In the genomic region with DNA sequence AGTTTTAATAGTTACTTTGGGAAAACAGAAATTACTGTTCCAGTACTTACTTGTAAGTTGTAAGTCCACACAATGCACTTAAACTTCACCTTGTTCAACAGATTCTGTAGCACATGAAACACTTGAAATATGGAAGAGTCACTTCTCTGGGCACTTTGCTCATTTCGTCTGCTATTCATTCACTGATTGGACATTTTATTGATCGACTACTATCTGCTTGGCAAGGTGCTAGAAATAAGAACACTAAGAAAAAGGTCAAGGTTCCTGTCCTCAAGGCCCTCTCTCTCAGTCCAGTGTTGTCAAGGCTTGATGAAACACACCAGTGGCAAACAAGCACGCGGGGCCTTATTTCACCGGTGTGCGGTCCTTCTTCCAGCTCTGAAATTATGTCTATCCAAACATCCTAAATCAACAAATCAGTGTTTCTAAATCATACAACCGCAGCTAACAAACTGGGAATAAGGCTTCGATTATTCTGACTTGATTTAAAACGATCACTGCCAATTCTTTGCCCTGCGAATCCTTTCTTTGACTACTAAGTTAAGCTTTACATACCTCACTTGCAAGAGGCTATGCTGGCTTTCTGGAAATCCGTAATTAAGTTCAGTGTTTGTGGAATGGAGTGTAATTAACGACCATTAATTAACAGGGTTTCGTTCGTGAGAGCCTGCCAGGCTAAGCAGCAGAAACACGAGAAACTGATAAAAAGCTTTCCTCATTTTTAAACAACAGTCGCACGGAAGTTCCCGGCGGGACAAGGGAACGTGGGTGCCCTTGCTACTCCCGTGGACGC, we compare ENCODE assay signal across 8 cellular contexts. TPM values are rescaled to one million over a fixed set of nuclear protein-coding genes. Genes with fewer than 3 reads are reported as not detected.
DNase-seq lines count a peak whose midpoint lies in the region; ATAC-seq and TF ChIP-seq lines count a peak whose summit lies in the region.

No MANE protein-coding gene starts in this region.

- H2AFZ ChIP-seq in smooth muscle cell (ENCODE audit: low read depth), result peak overlapping the region; percentile 35

- intact Hi-C loops in left ventricle myocardium inferior (cut with micrococcal nuclease), result no loop called here
- intact Hi-C loops in Right ventricle myocardium superior (cut with DNase I), result no loop called here
- intact Hi-C loops in activated CD4-positive, alpha-beta memory T cell treated with anti-CD3 and anti-CD28 coated beads for 36 hours (cut with micrococcal nuclease), result loop anchor here (1.0 to 2.0 kb wide), 2 partner anchors 14 to 103 kb away; partner anchors contain the start of gene ZC3H15

- WGBS in iPS DF 6.9 (ENCODE audit: insufficient coverage, insufficient read length), result no CpG with 5 or more reads among the region's 22 CpGs
- 22% methylated on average over 22 of the region's 22 CpGs for WGBS in smooth muscle cell (ENCODE audit: low lambda C conversion rate)

- DNase-seq in left ventricle myocardium inferior (no peak), Right ventricle myocardium superior (no peak), iPS DF 6.9 (ENCODE audit: low read depth, low spot score) (no peak), smooth muscle cell (lab: John Stamatoyannopoulos, UW; ENCODE audit: unreplicated experiment) (no peak), 8988T (no peak), LoVo (ENCODE audit: low spot score) (no peak)
- no peak for DNase-seq in activated CD4-positive, alpha-beta memory T cell treated with anti-CD3 and anti-CD28 coated beads for 36 hours

- H3K27ac Mint-ChIP-seq in activated CD4-positive, alpha-beta memory T cell treated with anti-CD3 and anti-CD28 coated beads for 36 hours, result peak overlapping the region; percentile 80

- peaks cover 65% of the 10 kb centered on the region for H3K79me2 ChIP-seq in smooth muscle cell (ENCODE audit: low read depth)

- H3K4me3 ChIP-seq in left ventricle myocardium inferior (peak overlapping the region; percentile 92), iPS DF 6.9 (ENCODE audit: low read length) (peak overlapping the region; percentile 75), smooth muscle cell (peak overlapping the region; percentile 96)

- H3K4me1 ChIP-seq in left ventricle myocardium inferior, result peaks cover 48% of the 10 kb centered on the region
- H3K4me1 ChIP-seq in iPS DF 6.9 (ENCODE audit: control insufficient read depth, insufficient read depth, low read length), result no peaks in the 10 kb centered on the region; the same call in 1 of the 2 replicates
- H3K4me1 ChIP-seq in smooth muscle cell (ENCODE audit: low read depth), result peaks cover 34% of the 10 kb centered on the region

- H3F3A ChIP-seq in smooth muscle cell (ENCODE audit: low read depth), result peaks cover 11% of the 10 kb centered on the region

- H3K9me3 Mint-ChIP-seq in activated CD4-positive, alpha-beta memory T cell treated with anti-CD3 and anti-CD28 coated beads for 36 hours, result no peaks in the 10 kb centered on the region

- H3K27me3 ChIP-seq in left ventricle myocardium inferior (ENCODE audit: low read depth) (no peaks in the 10 kb centered on the region), iPS DF 6.9 (ENCODE audit: control insufficient read depth, insufficient read depth, low read length) (no peaks in the 10 kb centered on the region), smooth muscle cell (ENCODE audit: low read depth) (no peaks in the 10 kb centered on the region)

- H3K9ac ChIP-seq in smooth muscle cell (ENCODE audit: low read depth), result peak overlapping the region; percentile 99

- H3K27me3 Mint-ChIP-seq in activated CD4-positive, alpha-beta memory T cell treated with anti-CD3 and anti-CD28 coated beads for 36 hours, result peaks cover 3% of the 10 kb centered on the region

- no peak for ATAC-seq in Right ventricle myocardium superior (ENCODE audit: poor library complexity)
- no peak for ATAC-seq in GM19455 (IDR thresholded peaks at IDR 0.05; ENCODE audit: unreplicated experiment)

- peak overlapping the region; percentile 86 for H3K4me2 ChIP-seq in smooth muscle cell

- CTCF ChIA-PET in activated CD4-positive, alpha-beta memory T cell treated with anti-CD3 and anti-CD28 coated beads for 36 hours (lab: Charles Lee), result interaction anchor here (1.1 to 1.9 kb wide), 5 partner anchors 24 to 100 kb away, joined by 3 to 13 read pairs (median 4); no protein-coding TSS in a partner anchor

- peaks cover 29% of the 10 kb centered on the region for H3K4me1 Mint-ChIP-seq in activated CD4-positive, alpha-beta memory T cell treated with anti-CD3 and anti-CD28 coated beads for 36 hours (ENCODE audit: low read depth)

- H3K9me3 ChIP-seq in left ventricle myocardium inferior (replicated peaks) (no peaks in the 10 kb centered on the region), iPS DF 6.9 (ENCODE audit: control insufficient read depth, insufficient read depth, low read length) (no peaks in the 10 kb centered on the region), smooth muscle cell (replicated peaks; ENCODE audit: low read depth) (no peaks in the 10 kb centered on the region)

- H3K36me3 ChIP-seq in left ventricle myocardium inferior (no peaks in the 10 kb centered on the region), iPS DF 6.9 (ENCODE audit: control insufficient read depth, insufficient read depth, low read length) (no peaks in the 10 kb centered on the region), smooth muscle cell (ENCODE audit: low read depth) (no peaks in the 10 kb centered on the region)

- no peaks in the 10 kb centered on the region for H3K36me3 Mint-ChIP-seq in activated CD4-positive, alpha-beta memory T cell treated with anti-CD3 and anti-CD28 coated beads for 36 hours

- no peak for TF ChIP-seq CTCF in left ventricle myocardium inferior (IDR thresholded peaks at IDR 0.05; ENCODE audit: borderline replicate concordance)
- no peak for TF ChIP-seq CTCF in smooth muscle cell (IDR thresholded peaks at IDR 0.05; ENCODE audit: borderline replicate concordance, insufficient read depth, poor library complexity, severe bottlenecking)

- peaks cover 34% of the 10 kb centered on the region for H4K20me1 ChIP-seq in smooth muscle cell (ENCODE audit: low read depth)

- POLR2A ChIA-PET in activated CD4-positive, alpha-beta memory T cell treated with anti-CD3 and anti-CD28 coated beads for 36 hours (lab: Charles Lee), result interaction anchor here (0.7 to 2.2 kb wide), 6 partner anchors 14 to 103 kb away, joined by 3 to 26 read pairs (median 4); partner anchors contain the start of gene ZC3H15

- peak overlapping the region; percentile 97 for H3K27ac ChIP-seq in left ventricle myocardium inferior (replicated peaks)
- H3K27ac ChIP-seq in iPS DF 6.9 (ENCODE audit: low read length), result no peak overlapping the region
- peak overlapping the region; percentile 99 for H3K27ac ChIP-seq in smooth muscle cell (ENCODE audit: low read depth)

- peak overlapping the region; percentile 76 for H3K4me3 Mint-ChIP-seq in activated CD4-positive, alpha-beta memory T cell treated with anti-CD3 and anti-CD28 coated beads for 36 hours

RNA-seq across cellular contexts. Expression of gene ITGAV, which starts 0.7 kb away (rescaled TPM):
- 178 TPM for total RNA-seq in left ventricle myocardium inferior
- 124 TPM for total RNA-seq in Right ventricle myocardium superior
- 1 to 10 TPM; 8.9 to 9.9 TPM for total RNA-seq in activated CD4-positive, alpha-beta memory T cell treated with anti-CD3 and anti-CD28 coated beads for 36 hours
- total RNA-seq in smooth muscle cell, result 360 and 467 TPM in 2 replicates
- 70.8 and 78.3 TPM in 2 replicates for polyA plus RNA-seq in smooth muscle cell

Comparison
In these comparisons a context has a peak if more than half of its experiments do, and no peak if none do; other contexts are left out.
1. RNA of gene ITGAV, which starts 0.7 kb away (total RNA-seq): 360 to 467 TPM in smooth muscle cell, 178 TPM in left ventricle myocardium inferior (single experiment) and 124 TPM in Right ventricle myocardium superior (single experiment); 8.9 to 9.9 TPM in activated CD4-positive, alpha-beta memory T cell treated with anti-CD3 and anti-CD28 coated beads for 36 hours; every median in the first group is over 10 times any median in the second.
2. Peak in every context shown above with its lines, with median percentiles within 50 percentile points of each other: H3K4me3 ChIP-seq.